In the genomic region with DNA sequence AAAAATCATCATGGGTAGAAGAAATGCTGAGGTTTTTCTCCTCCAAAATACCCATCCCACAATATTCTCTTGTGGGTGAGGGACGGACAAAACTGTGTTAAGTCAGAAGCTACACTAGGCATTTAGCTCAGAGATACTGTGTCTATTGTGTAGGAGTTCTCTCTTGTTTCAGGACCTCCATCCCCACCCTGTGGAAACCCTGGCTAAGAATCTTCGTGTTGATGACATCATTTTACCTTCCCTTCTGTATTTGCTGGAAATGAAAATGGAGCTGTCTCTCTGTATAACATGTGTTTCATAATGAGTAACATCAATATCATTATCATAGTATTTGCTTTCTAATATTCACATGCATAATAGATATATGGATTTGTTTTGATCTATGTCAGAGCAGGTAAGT, we compare ENCODE assay signal across 17 cellular contexts.
DNase-seq lines count a peak whose midpoint lies in the region; ATAC-seq, FAIRE-seq and TF ChIP-seq lines count a peak whose summit lies in the region.
"Had no signal": no experiment of that assay in that cellular context is flagged by ENCODE, and none has a peak within 500 bp of the region (broad histone marks: within the 10 kb centered on the region; RNA-seq: fewer than 3 reads in every experiment).

No MANE protein-coding gene starts in this region.

- H3K79me2 ChIP-seq in SK-N-SH (ENCODE audit: insufficient read depth) (no peaks in the 10 kb centered on the region), endothelial cell of umbilical vein (ENCODE audit: control insufficient read depth, insufficient read depth, low read length) (no peaks in the 10 kb centered on the region), osteoblast (ENCODE audit: insufficient read depth, low read length) (no peaks in the 10 kb centered on the region)

- H2AFZ ChIP-seq in SK-N-SH (ENCODE audit: low read depth) (peak overlapping the region; percentile 56; the same call in 1 of the 2 replicates), endothelial cell of umbilical vein (ENCODE audit: low read depth, low read length) (no peak overlapping the region), osteoblast (ENCODE audit: low read length) (peak overlapping the region; percentile 62)

- H3K36me3 ChIP-seq in SK-N-SH (replicated peaks in 1 of 2; ENCODE audit: control insufficient read depth in 1 of 2, insufficient read depth in 2 of 2, low read length in 1 of 2) = peaks cover 0 to 10% of the 10 kb centered on the region in 2 experiments
- H3K36me3 ChIP-seq in endothelial cell of umbilical vein (ENCODE audit: control insufficient read depth in 2 of 2, extremely low read depth in 1 of 2, insufficient read depth in 2 of 2, low read length in 2 of 2) = no peaks in the 10 kb centered on the region
- no peaks in the 10 kb centered on the region for H3K36me3 ChIP-seq in osteoblast (ENCODE audit: insufficient read depth, low read length)
- H3K36me3 ChIP-seq: stomach had no signal

- WGBS in SK-N-SH (ENCODE audit: low lambda C conversion rate) = 9% methylated on average over 2 of the region's 2 CpGs

- no peaks in the 10 kb centered on the region for H3K27me3 ChIP-seq in SK-N-SH (ENCODE audit: insufficient read depth)
- no peaks in the 10 kb centered on the region for H3K27me3 ChIP-seq in endothelial cell of umbilical vein (ENCODE audit: control insufficient read depth in 2 of 2, insufficient read depth in 2 of 2, low read length in 2 of 2)
- no peaks in the 10 kb centered on the region for H3K27me3 ChIP-seq in osteoblast (ENCODE audit: insufficient read depth, low read length)
- H3K27me3 ChIP-seq: stomach had no signal

- no peak for TF ChIP-seq POLR2A in endothelial cell of umbilical vein (IDR thresholded peaks at IDR 0.05; ENCODE audit: low read depth, low read length)

- H3K4me1 ChIP-seq in SK-N-SH (ENCODE audit: control insufficient read depth in 1 of 2, insufficient read depth in 2 of 2, low read depth in 1 of 2, low read length in 1 of 2) (peaks cover 0 to 22% of the 10 kb centered on the region in 2 experiments; a peak in 3 of 4 replicates), endothelial cell of umbilical vein (ENCODE audit: control insufficient read depth, extremely low read depth, insufficient read depth, low read length) (peaks cover 31% of the 10 kb centered on the region), osteoblast (ENCODE audit: insufficient read depth, low read length) (peaks cover 35% of the 10 kb centered on the region)

- no peaks in the 10 kb centered on the region for H3K9me2 ChIP-seq in SK-N-SH

- ATAC-seq in GM21717 (IDR thresholded peaks at IDR 0.05; ENCODE audit: unreplicated experiment) = peak; percentile 43
- ATAC-seq in GM19328 (IDR thresholded peaks at IDR 0.05; ENCODE audit: unreplicated experiment) = no peak
- ATAC-seq in esophagus mucosa = no peak
- ATAC-seq: activated naive CD8-positive, alpha-beta T cell treated with anti-CD3 and anti-CD28 coated beads, Interleukin-2, amount 50 U/mL, for 24 hours; mucosa of descending colon had no signal

- CTCF ChIA-PET in SK-N-SH (lab: Yijun Ruan, JAX) = no interaction called here
- CTCF ChIA-PET in endothelial cell of umbilical vein (lab: Charles Lee) = interaction anchor here (0.8 to 1.8 kb wide), 4 partner anchors 11 to 1198 kb away, joined by 3 to 6 read pairs (median 4); no protein-coding TSS in a partner anchor

- H3F3A ChIP-seq in SK-N-SH (replicated peaks; ENCODE audit: insufficient read depth) = peaks cover 37% of the 10 kb centered on the region

- TF ChIP-seq RAD21 in SK-N-SH (IDR thresholded peaks at IDR 0.05; ENCODE audit: low read length) = 0 out of 2 replicates have a peak, but pooled peaks have one; percentile 18

- no TSS peak for BruUV-seq in endothelial cell of umbilical vein (replicated peaks; lab: Mats Ljungman, UMichigan)

- TF ChIP-seq CTCF in SK-N-SH (IDR thresholded peaks at IDR 0.05) (no peak), endothelial cell of umbilical vein (IDR thresholded peaks at IDR 0.05; ENCODE audit: extremely low read depth in 1 of 2, insufficient read depth in 1 of 2, low read depth in 1 of 2, low read length in 2 of 2) (no peak), osteoblast (IDR thresholded peaks at IDR 0.05; ENCODE audit: extremely low read depth, low read depth, low read length) (no peak)

- H3K27ac ChIP-seq in SK-N-SH (ENCODE audit: low read depth in 2 of 2, low read length in 1 of 2) (peak overlapping the region; percentile 76 to 85), endothelial cell of umbilical vein (ENCODE audit: insufficient read depth, low read depth, low read length) (peak overlapping the region; percentile 74), osteoblast (ENCODE audit: low read depth, low read length) (peak overlapping the region; percentile 78)
- H3K27ac ChIP-seq: stomach had no signal

- no peaks in the 10 kb centered on the region for H4K20me1 ChIP-seq in SK-N-SH (ENCODE audit: insufficient read depth)
- H4K20me1 ChIP-seq in endothelial cell of umbilical vein (replicated peaks; ENCODE audit: control insufficient read depth, extremely low read depth, insufficient read depth, low read length) = no peaks in the 10 kb centered on the region
- H4K20me1 ChIP-seq in osteoblast (ENCODE audit: insufficient read depth, low read length) = no peaks in the 10 kb centered on the region

- DNase-seq in SK-N-SH = no peak
- peak; percentile 12 for DNase-seq in endothelial cell of umbilical vein (ENCODE audit: low read depth, low spot score)
- DNase-seq in osteoblast (ENCODE audit: insufficient read length, low spot score, missing footprints) = no peak
- no peak for DNase-seq in kidney tubule cell (ENCODE audit: low spot score)
- DNase-seq: activated B cell treated with CpG ODN at 0.5 μM for 24 hours; activated CD8-positive, alpha-beta memory T cell treated with anti-CD3 and anti-CD28 coated beads for 24 hours; activated naive CD8-positive, alpha-beta T cell treated with anti-CD3 and anti-CD28 coated beads, Interleukin-2, amount 50 U/mL, for 24 hours; COR-L47; mucosa of descending colon; NCI-H2171; PC-3; stimulated activated CD4-positive, alpha-beta T cell treated with anti-CD3 and anti-CD28 coated beads, Interleukin-2, amount 100 ng/mL, for 24 hours; stomach had no signal

- 0 out of 2 replicates have a peak overlapping the region, but pooled peaks have one; percentile 31 for H3K9ac ChIP-seq in SK-N-SH
- H3K9ac ChIP-seq in endothelial cell of umbilical vein (replicated peaks; ENCODE audit: extremely low read depth, insufficient read depth, low read length) = peak overlapping the region; percentile 34

- no peak for FAIRE-seq in endothelial cell of umbilical vein (lab: Jason Lieb, UNC)
- FAIRE-seq: HTR-8/SVneo had no signal

- intact Hi-C loops in endothelial cell of umbilical vein (cut with micrococcal nuclease) = no loop called here

- H3K4me3 ChIP-seq in SK-N-SH (ENCODE audit: low read depth in 2 of 2, low read length in 1 of 2) = no peak overlapping the region
- H3K4me3 ChIP-seq in endothelial cell of umbilical vein (replicated peaks in 1 of 3; ENCODE audit: insufficient read depth in 1 of 3, low read depth in 1 of 3, low read length in 3 of 3) = no peak overlapping the region
- no peak overlapping the region for H3K4me3 ChIP-seq in osteoblast (ENCODE audit: insufficient read depth, low read length)
- H3K4me3 ChIP-seq: mucosa of descending colon, stomach had no signal

- POLR2A ChIA-PET in SK-N-SH (lab: Yijun Ruan, JAX) (no interaction called here), endothelial cell of umbilical vein (lab: Charles Lee) (no interaction called here)

- no peaks in the 10 kb centered on the region for H3K9me1 ChIP-seq in endothelial cell of umbilical vein (replicated peaks; ENCODE audit: control insufficient read depth, extremely low read depth, insufficient read depth, low read length)

- H3K9me3 ChIP-seq in SK-N-SH (no peaks in the 10 kb centered on the region), endothelial cell of umbilical vein (replicated peaks; ENCODE audit: control insufficient read depth, insufficient read depth, low read length) (no peaks in the 10 kb centered on the region), osteoblast (ENCODE audit: low read depth, low read length) (no peaks in the 10 kb centered on the region)
- H3K9me3 ChIP-seq: mucosa of descending colon, stomach had no signal

- H3K4me2 ChIP-seq in SK-N-SH (no peak overlapping the region), endothelial cell of umbilical vein (ENCODE audit: insufficient read depth, low read length) (no peak overlapping the region), osteoblast (ENCODE audit: insufficient read depth, low read length) (peak overlapping the region; percentile 22)

- TF ChIP-seq EP300 in SK-N-SH (IDR thresholded peaks at IDR 0.05; ENCODE audit: borderline replicate concordance in 1 of 2, low read depth in 1 of 2, low read length in 1 of 2) = no peak

- dilution Hi-C loops in endothelial cell of umbilical vein (cut with MboI; ENCODE audit: extremely low pct_ligation_motif_present, low sequenced_read_pairs) = no loop called here

TF ChIP-seq in SK-N-SH, 30 proteins besides CTCF, POLR2A, EP300 and RAD21 (continues in another document):
- no peak for TF ChIP-seq YY1 (IDR thresholded peaks at IDR 0.05; ENCODE audit: low read depth)
- TF ChIP-seq, protein P1, sequence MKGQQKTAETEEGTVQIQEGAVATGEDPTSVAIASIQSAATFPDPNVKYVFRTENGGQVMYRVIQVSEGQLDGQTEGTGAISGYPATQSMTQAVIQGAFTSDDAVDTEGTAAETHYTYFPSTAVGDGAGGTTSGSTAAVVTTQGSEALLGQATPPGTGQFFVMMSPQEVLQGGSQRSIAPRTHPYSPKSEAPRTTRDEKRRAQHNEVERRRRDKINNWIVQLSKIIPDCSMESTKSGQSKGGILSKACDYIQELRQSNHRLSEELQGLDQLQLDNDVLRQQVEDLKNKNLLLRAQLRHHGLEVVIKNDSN (IDR thresholded peaks at IDR 0.05; ENCODE audit: borderline replicate concordance, low read depth) = no peak
- TF ChIP-seq, protein P2, sequence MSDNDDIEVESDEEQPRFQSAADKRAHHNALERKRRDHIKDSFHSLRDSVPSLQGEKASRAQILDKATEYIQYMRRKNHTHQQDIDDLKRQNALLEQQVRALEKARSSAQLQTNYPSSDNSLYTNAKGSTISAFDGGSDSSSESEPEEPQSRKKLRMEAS (IDR thresholded peaks at IDR 0.05; ENCODE audit: low read depth) = no peak

TF ChIP-seq in endothelial cell of umbilical vein, 7 proteins besides CTCF, POLR2A, EP300 and RAD21 (continues in another document):
- TF ChIP-seq, protein P2 (IDR thresholded peaks at IDR 0.05; ENCODE audit: insufficient read depth, insufficient read length) = no peak
- TF ChIP-seq JUN (IDR thresholded peaks at IDR 0.05; ENCODE audit: borderline replicate concordance, insufficient read depth, insufficient read length, low read depth) (no peak), GATA2 (IDR thresholded peaks at IDR 0.05; ENCODE audit: insufficient read depth, insufficient read length, low read depth, low read length) (no peak), EZH2 (IDR thresholded peaks at IDR 0.05; ENCODE audit: borderline replicate concordance, low read depth, low read length, severe bottlenecking) (no peak), FOS (IDR thresholded peaks at IDR 0.05; ENCODE audit: borderline replicate concordance, insufficient read depth, low read length) (no peak), POLR2AphosphoS5 (IDR thresholded peaks at IDR 0.05; ENCODE audit: insufficient read depth, low read depth, low read length) (no peak)
